In genomic region chr14:58875613-58876012, GRCh38 we compare ENCODE assay signal across 9 cellular contexts.
"Had no signal": no experiment of that assay in that cellular context is flagged by ENCODE, and none has a peak within 500 bp of the region (broad histone marks: within the 10 kb centered on the region; RNA-seq: fewer than 3 reads in every experiment).

No MANE protein-coding gene starts in this region.

- H3K36me3 Mint-ChIP-seq: IgD-negative memory B cell had no signal

- DNase-seq: GOT3, H9, HCEC 1CT, Kasumi-1, KBM-7 had no signal

- H3K4me2 ChIP-seq: KMS-11 had no signal

- H3K27ac ChIP-seq: HL-60, KMS-11 had no signal

- H3K27ac Mint-ChIP-seq: H9, IgD-negative memory B cell had no signal

- FAIRE-seq: H54 had no signal

- H3K4me3 Mint-ChIP-seq: H9, IgD-negative memory B cell had no signal

- H3K4me1 Mint-ChIP-seq: H9, IgD-negative memory B cell had no signal

- H3K27me3 Mint-ChIP-seq: IgD-negative memory B cell had no signal

- H3K9me3 Mint-ChIP-seq: H9, IgD-negative memory B cell had no signal

- H3K9ac ChIP-seq: KMS-11 had no signal
